In genomic region chr15:68560501-68561113, GRCh38 we compare ENCODE assay signal across 10 cellular contexts. TPM values are rescaled to one million over a fixed set of nuclear protein-coding genes. Genes with fewer than 3 reads are reported as not detected.
DNase-seq lines count a peak whose midpoint lies in the region; ATAC-seq and TF ChIP-seq lines count a peak whose summit lies in the region.
"Had no signal": no experiment of that assay in that cellular context is flagged by ENCODE, and none has a peak within 500 bp of the region (broad histone marks: within the 10 kb centered on the region; RNA-seq: fewer than 3 reads in every experiment).

No MANE protein-coding gene starts in this region.

- peaks cover 15% of the 10 kb centered on the region for H3K23me2 ChIP-seq in H9 (ENCODE audit: insufficient read length, low read depth, low read length, poor library complexity, severe bottlenecking)

- peaks cover 39% of the 10 kb centered on the region for H3K27me3 Mint-ChIP-seq in H9 (ENCODE audit: low read depth)
- H3K27me3 Mint-ChIP-seq in activated T-helper 1 cell treated with anti-CD3 and anti-CD28 coated beads, Interleukin-12 subunit alpha, Interleukin-12 subunit beta, Interleukin-2, Interleukin-4 antibody, amounts not matched to agents 30 ng/mL and 10 ng/mL and 1 ng/mL, durations not matched to agents 14 hours and 24 hours and 36 hours (ENCODE audit: insufficient read depth), result peaks cover 59% of the 10 kb centered on the region
- peaks cover 24 to 64% (median 40%) of the 10 kb centered on the region in 5 donors for H3K27me3 Mint-ChIP-seq in naive thymus-derived CD8-positive, alpha-beta T cell

- no peak overlapping the region for H2BK20ac ChIP-seq in H9 (ENCODE audit: low read depth, low read length, poor library complexity, severe bottlenecking)

- H2AK5ac ChIP-seq in H9 (ENCODE audit: insufficient read length, low read length), result no peak overlapping the region

- H3K14ac ChIP-seq in H9 (ENCODE audit: insufficient read depth, low read length), result no peak overlapping the region

- no peaks in the 10 kb centered on the region for H3K36me3 ChIP-seq in BLaER1 treated with 17β-estradiol and CSF1 and Interleukin-3, amounts not matched to agents 10 nM and 100 nM

- H2BK5ac ChIP-seq in H9 (ENCODE audit: insufficient read length, low read length), result no peak overlapping the region

- peaks cover 9 to 39% (median 32%) of the 10 kb centered on the region in 10 experiments for H3K4me1 ChIP-seq in BLaER1 treated with 17β-estradiol and CSF1 and Interleukin-3, amounts not matched to agents 10 nM and 100 nM
- H3K4me1 ChIP-seq in H9 (ENCODE audit: insufficient read depth, low read length), result peaks cover 4% of the 10 kb centered on the region; the same call in 1 of the 2 replicates

- H2BK15ac ChIP-seq in H9 (ENCODE audit: low read depth, low read length), result no peak overlapping the region

- H3K27ac ChIP-seq in BLaER1 treated with 17β-estradiol and CSF1 and Interleukin-3, amounts not matched to agents 10 nM and 100 nM, result no peak overlapping the region
- no peak overlapping the region for H3K27ac ChIP-seq in H9 (ENCODE audit: insufficient read length, low read depth, low read length)

- no peak overlapping the region for H2AFZ ChIP-seq in H9 (ENCODE audit: low read length)

- no peak overlapping the region for H3K27ac Mint-ChIP-seq in H9
- H3K27ac Mint-ChIP-seq in activated T-helper 1 cell treated with anti-CD3 and anti-CD28 coated beads, Interleukin-12 subunit alpha, Interleukin-12 subunit beta, Interleukin-2, Interleukin-4 antibody, amounts not matched to agents 30 ng/mL and 10 ng/mL and 1 ng/mL, durations not matched to agents 14 hours and 24 hours and 36 hours, result no peak overlapping the region
- H3K27ac Mint-ChIP-seq in naive thymus-derived CD8-positive, alpha-beta T cell, result peak overlapping the region in 1 of 10 donors; percentile 60

- intact Hi-C loops in activated T-helper 1 cell treated with anti-CD3 and anti-CD28 coated beads, Interleukin-12 subunit alpha, Interleukin-12 subunit beta, Interleukin-2, Interleukin-4 antibody, amounts not matched to agents 30 ng/mL and 10 ng/mL and 1 ng/mL, durations not matched to agents 14 hours and 24 hours and 36 hours (cut with micrococcal nuclease), result no loop called here

- H3K4ac ChIP-seq in H9 (ENCODE audit: low read depth, low read length), result no peak overlapping the region

- no peak overlapping the region for H4K91ac ChIP-seq in H9 (ENCODE audit: insufficient read length, low read depth, low read length)

- POLR2A ChIA-PET in naive thymus-derived CD8-positive, alpha-beta T cell (lab: Charles Lee), result no interaction called here

- H3K4me3 Mint-ChIP-seq in H9, result peak overlapping the region; percentile 71 to 83
- H3K4me3 Mint-ChIP-seq in activated T-helper 1 cell treated with anti-CD3 and anti-CD28 coated beads, Interleukin-12 subunit alpha, Interleukin-12 subunit beta, Interleukin-2, Interleukin-4 antibody, amounts not matched to agents 30 ng/mL and 10 ng/mL and 1 ng/mL, durations not matched to agents 14 hours and 24 hours and 36 hours, result peak overlapping the region; percentile 17
- H3K4me3 Mint-ChIP-seq in naive thymus-derived CD8-positive, alpha-beta T cell, result peak overlapping the region in 9 of 10 donors; percentile 79 to 91 (median 85)

- ATAC-seq in naive thymus-derived CD8-positive, alpha-beta T cell, result no peak

- H3K23ac ChIP-seq in H9 (ENCODE audit: insufficient read length, low read depth, low read length), result no peak overlapping the region

- no peaks in the 10 kb centered on the region for H3K9me3 ChIP-seq in BLaER1 treated with 17β-estradiol and CSF1 and Interleukin-3, amounts not matched to agents 10 nM and 100 nM (replicated peaks in 1 of 11)
- no peaks in the 10 kb centered on the region for H3K9me3 ChIP-seq in H9 (ENCODE audit: control insufficient read depth, low read depth, low read length)

- peaks cover 28 to 36% of the 10 kb centered on the region in 2 experiments for H3K4me1 Mint-ChIP-seq in H9
- H3K4me1 Mint-ChIP-seq in activated T-helper 1 cell treated with anti-CD3 and anti-CD28 coated beads, Interleukin-12 subunit alpha, Interleukin-12 subunit beta, Interleukin-2, Interleukin-4 antibody, amounts not matched to agents 30 ng/mL and 10 ng/mL and 1 ng/mL, durations not matched to agents 14 hours and 24 hours and 36 hours (ENCODE audit: low read depth), result peaks cover 18% of the 10 kb centered on the region
- peaks cover 13 to 28% (median 16%) of the 10 kb centered on the region in 4 donors for H3K4me1 Mint-ChIP-seq in naive thymus-derived CD8-positive, alpha-beta T cell

- no peak overlapping the region for H4K8ac ChIP-seq in H9 (replicated peaks; ENCODE audit: insufficient read length, low read depth, low read length)

- H3K4me2 ChIP-seq in BLaER1 treated with 17β-estradiol and CSF1 and Interleukin-3, amounts not matched to agents 10 nM and 100 nM, result peak overlapping the region in 9 of 11 experiments; percentile 81 to 98 (median 94); a peak in 17 of 22 replicates
- no peak overlapping the region for H3K4me2 ChIP-seq in H9 (ENCODE audit: insufficient read depth, insufficient read length, low read length)

- no peak overlapping the region for H2BK12ac ChIP-seq in H9 (ENCODE audit: insufficient read length, low read depth, low read length)

- no peak for TF ChIP-seq CTCF in H9 (conservative IDR thresholded peaks at IDR 0.05)

- no peaks in the 10 kb centered on the region for H3K79me1 ChIP-seq in H9 (ENCODE audit: insufficient read depth, low read depth, low read length, poor library complexity, severe bottlenecking)

- no peaks in the 10 kb centered on the region for H3K79me2 ChIP-seq in H9 (ENCODE audit: insufficient read depth, low read length)

- H3K4me3 ChIP-seq in BLaER1 treated with 17β-estradiol and CSF1 and Interleukin-3, amounts not matched to agents 10 nM and 100 nM, result peak overlapping the region in 1 of 10 experiments; percentile 60; a peak in 1 of 20 replicates
- H3K4me3 ChIP-seq: K562 had no signal

- H3K36me3 Mint-ChIP-seq in H9 (ENCODE audit: insufficient read depth in 1 of 3, low read depth in 3 of 3), result 0 out of 7 replicates have a peak, but pooled peaks cover 0 to 2% (median 0%) of the 10 kb centered on the region in 3 experiments
- no peaks in the 10 kb centered on the region for H3K36me3 Mint-ChIP-seq in activated T-helper 1 cell treated with anti-CD3 and anti-CD28 coated beads, Interleukin-12 subunit alpha, Interleukin-12 subunit beta, Interleukin-2, Interleukin-4 antibody, amounts not matched to agents 30 ng/mL and 10 ng/mL and 1 ng/mL, durations not matched to agents 14 hours and 24 hours and 36 hours (ENCODE audit: low read depth)
- H3K36me3 Mint-ChIP-seq in naive thymus-derived CD8-positive, alpha-beta T cell, result no peaks in the 10 kb centered on the region

- no peak overlapping the region for H4K5ac ChIP-seq in H9 (ENCODE audit: insufficient read length, low read depth, low read length)

- H2BK120ac ChIP-seq in H9 (ENCODE audit: low read depth, low read length, poor library complexity, severe bottlenecking), result no peak overlapping the region

- DNase-seq in H9, result peak; percentile 32
- DNase-seq in activated T-helper 1 cell treated with anti-CD3 and anti-CD28 coated beads, Interleukin-12 subunit alpha, Interleukin-12 subunit beta, Interleukin-2, Interleukin-4 antibody, amounts not matched to agents 30 ng/mL and 10 ng/mL and 1 ng/mL, durations not matched to agents 14 hours and 24 hours and 36 hours (ENCODE audit: low spot score), result no peak
- DNase-seq in naive thymus-derived CD8-positive, alpha-beta T cell, result peak in 1 of 10 donors; percentile 12
- no peak for DNase-seq in NCI-H1092 treated with DMSO at 0.1 percent for 48 hours (lab: John Stamatoyannopoulos, UW)
- no peak for DNase-seq in NCI-H2196 treated with DMSO at 0.1 percent for 48 hours (lab: John Stamatoyannopoulos, UW; ENCODE audit: unreplicated experiment)
- no peak for DNase-seq in T-helper 9 cell
- DNase-seq in NCI-H2029 treated with DMSO at 0.1 percent for 48 hours (lab: John Stamatoyannopoulos, UW), result no peak

- no peak overlapping the region for H3T11ph ChIP-seq in H9 (ENCODE audit: low read length)

- no peak overlapping the region for H3K9ac ChIP-seq in BLaER1 treated with 17β-estradiol and CSF1 and Interleukin-3, amounts not matched to agents 10 nM and 100 nM
- no peak overlapping the region for H3K9ac ChIP-seq in H9 (ENCODE audit: extremely low read depth, insufficient read length, low read length)

- WGBS in H9 (ENCODE audit: extremely low coverage, insufficient read length, low lambda C conversion rate), result no CpG with 5 or more reads among the region's 13 CpGs

- H3K9me3 Mint-ChIP-seq in H9, result peaks cover 3 to 6% of the 10 kb centered on the region in 2 experiments; a peak in 3 of 5 replicates
- no peaks in the 10 kb centered on the region for H3K9me3 Mint-ChIP-seq in activated T-helper 1 cell treated with anti-CD3 and anti-CD28 coated beads, Interleukin-12 subunit alpha, Interleukin-12 subunit beta, Interleukin-2, Interleukin-4 antibody, amounts not matched to agents 30 ng/mL and 10 ng/mL and 1 ng/mL, durations not matched to agents 14 hours and 24 hours and 36 hours
- H3K9me3 Mint-ChIP-seq in naive thymus-derived CD8-positive, alpha-beta T cell, result no peaks in the 10 kb centered on the region

- no peak overlapping the region for H3K18ac ChIP-seq in H9 (ENCODE audit: insufficient read length, low read depth, low read length)

- no peaks in the 10 kb centered on the region for H4K20me1 ChIP-seq in BLaER1 treated with 17β-estradiol and CSF1 and Interleukin-3, amounts not matched to agents 10 nM and 100 nM
- H4K20me1 ChIP-seq in H9 (ENCODE audit: control insufficient read depth, insufficient read depth, insufficient read length), result no peaks in the 10 kb centered on the region

- H3K27me3 ChIP-seq in BLaER1 treated with 17β-estradiol and CSF1 and Interleukin-3, amounts not matched to agents 10 nM and 100 nM, result peaks cover 11 to 19% (median 17%) of the 10 kb centered on the region in 11 experiments; a peak in 21 of 22 replicates
- no peaks in the 10 kb centered on the region; the same call in 1 of the 2 replicates for H3K27me3 ChIP-seq in H9 (ENCODE audit: insufficient read depth, low read length)

- no peak overlapping the region for H3K56ac ChIP-seq in H9 (ENCODE audit: insufficient read length, low read depth, low read length)

RNA-seq across cellular contexts. Expression of gene CORO2B, which starts 18.2 kb away (rescaled TPM):
- total RNA-seq in H9 (2021), result 3.1 and 3.2 TPM in 2 replicates
- total RNA-seq in activated T-helper 1 cell treated with anti-CD3 and anti-CD28 coated beads, Interleukin-12 subunit alpha, Interleukin-12 subunit beta, Interleukin-2, Interleukin-4 antibody, amounts not matched to agents 30 ng/mL and 10 ng/mL and 1 ng/mL, durations not matched to agents 14 hours and 24 hours and 36 hours, result 0.10 TPM in 1 of 2 replicates, not detected in the other
- total RNA-seq in naive thymus-derived CD8-positive, alpha-beta T cell, result under 1 TPM; 0.44 to 0.73 TPM
- polyA plus RNA-seq in naive thymus-derived CD8-positive, alpha-beta T cell, result not detected
- total RNA-seq: K562; T-helper 1 cell treated with Interleukin-12 subunit alpha and Interleukin-12 subunit beta and Interleukin-4 antibody, amounts not matched to agents 30 ng/mL and 1 ng/mL, for 36 hours had no signal
- polyA plus RNA-seq: K562 had no signal

Comparison
In these comparisons a context has a peak if more than half of its experiments do, and no peak if none do; other contexts are left out.
1. H3K4me3 Mint-ChIP-seq: peak in every context shown above with its lines; median percentile 85 in naive thymus-derived CD8-positive, alpha-beta T cell; 77 in H9; 17 in activated T-helper 1 cell treated with anti-CD3 and anti-CD28 coated beads, Interleukin-12 subunit alpha, Interleukin-12 subunit beta, Interleukin-2, Interleukin-4 antibody, amounts not matched to agents 30 ng/mL and 10 ng/mL and 1 ng/mL, durations not matched to agents 14 hours and 24 hours and 36 hours.